In the genomic region with DNA sequence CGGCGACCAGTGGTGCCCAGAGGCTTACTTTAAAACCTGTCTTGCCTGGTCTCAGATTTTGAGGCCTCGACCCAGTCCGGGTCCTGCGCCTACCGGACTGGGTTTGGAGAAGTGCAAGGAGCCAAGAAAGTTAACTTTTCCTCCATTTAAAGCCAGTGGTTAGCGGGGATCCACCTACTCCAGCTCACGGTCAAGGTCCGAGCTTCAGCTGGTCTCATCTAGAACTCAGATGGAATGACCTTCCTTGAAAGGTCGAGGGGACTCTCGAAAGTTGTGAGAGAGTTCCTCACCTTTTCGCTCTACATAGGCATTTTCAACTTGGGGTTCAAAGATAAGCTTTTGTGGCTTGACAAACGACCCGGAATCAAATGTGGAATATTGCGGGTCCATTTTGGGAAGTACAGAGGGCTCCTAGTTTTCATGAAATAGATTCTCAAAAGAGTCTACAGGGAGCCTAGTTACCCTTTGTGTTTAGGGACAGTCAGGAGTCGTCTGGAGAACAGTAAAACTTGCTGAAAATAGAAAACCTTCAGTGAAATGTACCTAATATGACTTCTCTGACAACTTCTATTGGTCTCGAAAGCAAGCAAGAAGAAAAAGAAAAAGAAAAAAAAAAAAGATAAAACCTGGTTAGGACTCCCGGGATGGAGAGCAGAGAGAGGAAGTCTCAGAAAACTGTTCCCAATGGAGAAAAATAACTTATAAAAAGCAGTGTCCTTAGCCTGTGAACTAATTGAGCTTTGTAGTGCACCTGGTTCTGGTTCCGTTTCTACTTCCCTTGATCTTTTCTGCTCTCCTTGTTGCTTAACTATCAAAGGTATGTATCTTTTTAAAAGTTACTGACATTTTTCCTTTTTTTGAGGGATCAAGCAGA, we compare ENCODE assay signal across 8 cellular contexts. TPM values are rescaled to one million over a fixed set of nuclear protein-coding genes. Genes with fewer than 3 reads are reported as not detected.
DNase-seq lines count a peak whose midpoint lies in the region; ATAC-seq and TF ChIP-seq lines count a peak whose summit lies in the region.

No MANE protein-coding gene starts in this region.

- intact Hi-C loops in activated B cell treated with CpG ODN at 0.5 μM for 24 hours (cut with micrococcal nuclease) (loop anchor here (2.0 to 10.0 kb wide), 4 partner anchors 110 to 1013 kb away; a partner anchor contains a TSS), right cardiac atrium (cut with DNase I) (loop anchor here in 2 of 4 donors (10.0 kb wide), 2 partner anchors 123 to 207 kb away; a partner anchor contains a TSS), sciatic nerve (cut with DNase I) (no loop called here)

- no peaks in the 10 kb centered on the region for H3K27me3 ChIP-seq in right cardiac atrium (ENCODE audit: control insufficient read depth, insufficient read depth)

- peak overlapping the region; percentile 99 for H3K4me3 ChIP-seq in right cardiac atrium (ENCODE audit: low read length)

- peaks cover 3% of the 10 kb centered on the region for H3K36me3 Mint-ChIP-seq in activated B cell treated with CpG ODN at 0.5 μM for 24 hours (ENCODE audit: low read depth)

- ATAC-seq in activated B cell treated with CpG ODN at 0.5 μM for 24 hours (ENCODE audit: low read depth) (no peak), right cardiac atrium (peak in 1 of 2 donors; percentile 9), sciatic nerve (peak; percentile 26), HG02938 (IDR thresholded peaks at IDR 0.05; ENCODE audit: unreplicated experiment) (no peak)

- H3K9me3 ChIP-seq in right cardiac atrium (ENCODE audit: control insufficient read depth, low read length): no peaks in the 10 kb centered on the region

- H3K27ac Mint-ChIP-seq in activated B cell treated with CpG ODN at 0.5 μM for 24 hours: no peak overlapping the region

- H3K9me3 Mint-ChIP-seq in activated B cell treated with CpG ODN at 0.5 μM for 24 hours: no peaks in the 10 kb centered on the region

- H3K4me3 Mint-ChIP-seq in activated B cell treated with CpG ODN at 0.5 μM for 24 hours: peak overlapping the region; percentile 91

- no peaks in the 10 kb centered on the region for H3K27me3 Mint-ChIP-seq in activated B cell treated with CpG ODN at 0.5 μM for 24 hours

- CTCF ChIA-PET in activated B cell treated with CpG ODN at 0.5 μM for 24 hours (lab: Charles Lee): no interaction called here

- 8% methylated on average over 19 of the region's 19 CpGs for WGBS in right cardiac atrium

- no peak for TF ChIP-seq CTCF in activated B cell treated with CpG ODN at 0.5 μM for 24 hours (IDR thresholded peaks at IDR 0.05)

- H3K27ac ChIP-seq in right cardiac atrium (ENCODE audit: low read length): peak overlapping the region; percentile 10

- H3K4me1 Mint-ChIP-seq in activated B cell treated with CpG ODN at 0.5 μM for 24 hours: peaks cover 20% of the 10 kb centered on the region

- peaks cover 2% of the 10 kb centered on the region for H3K4me1 ChIP-seq in right cardiac atrium (ENCODE audit: control insufficient read depth, insufficient read depth, low read length)

- POLR2A ChIA-PET in activated B cell treated with CpG ODN at 0.5 μM for 24 hours (lab: Charles Lee): interaction anchor here (0.9 kb wide), 1 partner anchor 125 kb away, joined by 3 read pairs; no protein-coding TSS in a partner anchor

- DNase-seq in NCI-H526 (lab: John Stamatoyannopoulos, UW): peak; percentile 38 to 42
- no peak for DNase-seq in NCI-H526 treated with DMSO at 0.1 percent for 48 hours (lab: John Stamatoyannopoulos, UW)
- no peak for DNase-seq in activated B cell treated with CpG ODN at 0.5 μM for 24 hours
- DNase-seq in right cardiac atrium: no peak
- no peak for DNase-seq in sciatic nerve (ENCODE audit: low spot score)
- no peak for DNase-seq in retina
- DNase-seq in GM19240 (ENCODE audit: insufficient read length, low spot score): no peak

RNA-seq across cellular contexts. Expression of a gene that starts 1.4 kb away (rescaled TPM):
- total RNA-seq in activated B cell treated with CpG ODN at 0.5 μM for 24 hours (0.71 and 0.86 TPM in 2 replicates), right cardiac atrium (1 to 10 TPM; 2.4 to 4.5 (median 3.2) TPM), sciatic nerve (13.5 TPM)
- 3.6 TPM for polyA plus RNA-seq in right cardiac atrium

Comparison
In these comparisons a context has a peak if more than half of its experiments do, and no peak if none do; other contexts are left out.
1. DNase-seq: peak in NCI-H526 (2 of 2); none in NCI-H526 treated with DMSO at 0.1 percent for 48 hours (single experiment), activated B cell treated with CpG ODN at 0.5 μM for 24 hours (single experiment), right cardiac atrium (0 of 3), sciatic nerve (single experiment), retina (single experiment) and GM19240 (single experiment).